In the genomic region with DNA sequence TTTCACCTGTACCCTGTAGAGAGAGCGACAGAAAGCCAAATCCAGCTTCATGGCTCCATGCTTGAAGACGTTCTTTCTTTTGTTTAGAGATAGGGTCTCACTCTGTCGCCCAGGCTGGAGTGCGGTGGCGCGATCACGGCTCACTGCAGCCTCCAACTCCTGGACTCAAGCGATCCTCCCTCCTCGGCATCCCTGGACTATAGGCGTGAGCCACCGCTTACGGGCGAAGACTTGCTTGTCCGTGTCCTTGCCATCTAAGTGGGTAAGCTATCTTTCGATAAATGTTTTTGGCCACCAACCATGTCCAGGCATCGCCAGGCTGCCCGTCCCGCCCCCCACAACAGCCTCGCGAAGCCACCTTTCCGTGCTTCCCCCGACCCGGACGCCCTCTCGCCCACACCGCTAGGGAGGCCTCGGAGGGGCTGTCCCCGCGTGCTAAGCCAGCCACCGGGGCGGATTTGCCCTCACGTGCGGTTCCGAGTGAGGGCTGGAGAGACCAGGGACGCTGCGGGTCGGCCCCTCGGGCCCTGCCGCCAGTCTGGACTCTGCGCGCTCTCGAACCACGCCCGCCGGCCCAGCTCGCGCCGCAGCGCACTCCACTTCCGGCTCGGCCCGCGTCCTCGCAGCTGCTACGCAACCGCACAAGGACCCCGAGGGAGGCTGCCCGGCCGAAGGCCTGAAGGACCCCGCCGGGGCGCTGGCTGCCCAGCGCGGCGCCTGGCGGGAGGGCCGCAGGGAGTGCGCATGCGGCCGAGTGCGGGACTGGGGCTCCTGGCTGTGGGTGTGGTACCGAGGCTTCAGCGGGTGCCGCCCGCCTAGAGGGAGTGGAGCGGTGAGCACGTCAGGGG, we compare ENCODE assay signal across 8 cellular contexts. TPM values are rescaled to one million over a fixed set of nuclear protein-coding genes. Genes with fewer than 3 reads are reported as not detected.
DNase-seq lines count a peak whose midpoint lies in the region; ATAC-seq, FAIRE-seq and TF ChIP-seq lines count a peak whose summit lies in the region.
"Not testable (repeated sequence)": the region's sequence is repeated elsewhere in the genome, so short reads cannot be mapped to it uniquely, and the experiment has no call there.

Gene RABL2B (minus strand): TSS at position 604 of the 848 bp plus-strand sequence. CDS start 1,342 bp downstream, outside the sequence.

- peak within 1 kb of the TSS; percentile 49 for H2AFZ ChIP-seq in keratinocyte (ENCODE audit: control insufficient read depth, low read length)

- not testable (repeated sequence) for H3K9me3 ChIP-seq in keratinocyte (ENCODE audit: control insufficient read depth, low read depth, low read length)

- peak within 1 kb of the TSS; percentile 58 for H3K4me2 ChIP-seq in keratinocyte (ENCODE audit: control insufficient read depth, extremely low read depth, insufficient read depth, low read depth, low read length)

- H4K20me1 ChIP-seq in keratinocyte (ENCODE audit: control insufficient read depth, extremely low read depth, insufficient read depth, low read length), result not testable (repeated sequence)

- peak within 1 kb of the TSS; percentile 36 for H3K27ac ChIP-seq in keratinocyte (ENCODE audit: control insufficient read depth, insufficient read depth, low read length)

- not testable (repeated sequence) for H3K9me1 ChIP-seq in keratinocyte (ENCODE audit: control insufficient read depth, extremely low read depth, insufficient read depth, low read length)

- peak; percentile 96 for ATAC-seq in GM19035 (IDR thresholded peaks at IDR 0.05; ENCODE audit: unreplicated experiment)
- peak; percentile 92 for ATAC-seq in HG03196 (IDR thresholded peaks at IDR 0.05; ENCODE audit: unreplicated experiment)

- not testable (repeated sequence) for TF ChIP-seq CTCF in keratinocyte (optimal IDR thresholded peaks at IDR 0.05 in 1 of 3, IDR thresholded peaks at IDR 0.05 in 1 of 3, conservative IDR thresholded peaks at IDR 0.05 in 1 of 3; ENCODE audit: extremely low read depth in 1 of 3, insufficient read depth in 2 of 3, low read length in 3 of 3)

- H3K36me3 ChIP-seq in keratinocyte (ENCODE audit: control insufficient read depth in 2 of 2, extremely low read depth in 1 of 2, insufficient read depth in 2 of 2, low read length in 2 of 2), result not testable (repeated sequence)

- H3K4me3 ChIP-seq in keratinocyte (ENCODE audit: control insufficient read depth in 2 of 3, extremely low read depth in 1 of 3, insufficient read depth in 2 of 3, low read depth in 1 of 3, low read length in 3 of 3), result peak within 1 kb of the TSS; percentile 48 to 66 (median 52)

- H3K27me3 ChIP-seq in keratinocyte (ENCODE audit: control insufficient read depth, extremely low read depth, insufficient read depth, low read length), result not testable (repeated sequence)

- not testable (repeated sequence) for FAIRE-seq in keratinocyte (lab: Jason Lieb, UNC)

- dilution Hi-C loops in keratinocyte (cut with MboI; ENCODE audit: extremely low pct_ligation_motif_present, low sequenced_read_pairs), result not testable (repeated sequence)

- H3K9ac ChIP-seq in keratinocyte (ENCODE audit: control insufficient read depth, extremely low read depth, insufficient read depth, low read length), result peak within 1 kb of the TSS; percentile 58

- H3K79me2 ChIP-seq in keratinocyte (ENCODE audit: control insufficient read depth, insufficient read depth, low read length), result not testable (repeated sequence)

- DNase-seq in AG20443 (ENCODE audit: low spot score), result peak; percentile 92
- peak; percentile 71 for DNase-seq in NCI-H460 (ENCODE audit: extremely low read depth, low read depth)
- peak; percentile 82 for DNase-seq in activated CD4-positive, alpha-beta T cell treated with anti-CD3 and anti-CD28 coated beads for 1 hour
- DNase-seq in cerebellar cortex (ENCODE audit: low spot score), result peak; percentile 81
- DNase-seq in keratinocyte (ENCODE audit: low read depth, low spot score), result peak; percentile 41
- peak; percentile 85 for DNase-seq in stimulated activated CD4-positive, alpha-beta T cell treated with anti-CD3 and anti-CD28 coated beads, Interleukin-12 subunit alpha, Interleukin-12 subunit beta, amount 100 ng/mL, for 4 hours

- H3K4me1 ChIP-seq in keratinocyte (ENCODE audit: control insufficient read depth, extremely low read depth, insufficient read depth, low read length), result not testable (repeated sequence)

RNA-seq across cellular contexts. Expression of gene RABL2B, which starts in this region (rescaled TPM):
- 14.7 and 17.4 TPM in 2 replicates for total RNA-seq in NCI-H460 (2014; rRNA removed; shearing (Covaris generic))
- 16.0 and 22.2 TPM in 2 replicates for polyA plus RNA-seq in NCI-H460 (2014; cell fraction: nucleus; rRNA removed)
- polyA plus RNA-seq in keratinocyte, result 29.8 to 38.1 TPM (median 30.7 TPM) in 3 replicates
- 11.9 TPM for polyA plus RNA-seq in keratinocyte (2011; ENCODE audit: low read depth)
- polyA plus RNA-seq in keratinocyte (2011; cell fraction: cytosol; rRNA removed), result 22.5 and 28.1 TPM in 2 replicates
- polyA plus RNA-seq in keratinocyte (2011; cell fraction: nucleus; rRNA removed), result 80.0 and 87.1 TPM in 2 replicates
- polyA plus RNA-seq in keratinocyte (2012; ENCODE audit: low replicate concordance), result 15.1 and 19.5 TPM in 2 replicates
- polyA minus RNA-seq in keratinocyte, result 27.2 to 35.0 TPM (median 32.8 TPM) in 3 replicates
- polyA minus RNA-seq in keratinocyte (2011; cell fraction: cytosol; rRNA and poly(A)+ RNA removed), result 16.3 TPM
- polyA minus RNA-seq in keratinocyte (2011; cell fraction: nucleus; rRNA and poly(A)+ RNA removed), result 11.3 and 14.7 TPM in 2 replicates

Comparison
In these comparisons a context has a peak if more than half of its experiments do, and no peak if none do; other contexts are left out.
1. Peak in every context shown above with its lines: DNase-seq, ATAC-seq, H3K4me3 ChIP-seq and H3K27ac ChIP-seq.
2. DNase-seq: peak in every context shown above with its lines; median percentile 92 in AG20443; 85 in stimulated activated CD4-positive, alpha-beta T cell treated with anti-CD3 and anti-CD28 coated beads, Interleukin-12 subunit alpha, Interleukin-12 subunit beta, amount 100 ng/mL, for 4 hours; 82 in activated CD4-positive, alpha-beta T cell treated with anti-CD3 and anti-CD28 coated beads for 1 hour; 81 in cerebellar cortex; 71 in NCI-H460; 41 in keratinocyte.